ENCODE assay signal across 23 cellular contexts in genomic region chr3:4666078-4666477, GRCh38.
"Had no signal": no experiment of that assay in that cellular context is flagged by ENCODE, and none has a peak within 500 bp of the region (broad histone marks: within the 10 kb centered on the region; RNA-seq: fewer than 3 reads in every experiment).

No MANE protein-coding gene starts in this region.

- H3K36me3 ChIP-seq: SJSA1 had no signal

- H3K4me2 ChIP-seq: KMS-11 had no signal

- H3K27ac Mint-ChIP-seq: T-cell had no signal

- FAIRE-seq: HTR-8/SVneo, RCC 7860 had no signal

- DNase-seq: Kasumi-1, MM.1S, NCI-H1092 treated with DMSO at 0.1 percent for 48 hours, NCI-H1436, NCI-H187, NCI-H2029, NCI-H2081 treated with DMSO at 0.1 percent for 48 hours, NCI-H226, NCI-H446, NCI-H510A, NCI-H524 treated with DMSO at 0.1 percent for 48 hours, NCI-H69, NCI-H774, Right ventricle myocardium superior, SIG-M5, SW 1271, T-cell had no signal

- H3K9ac ChIP-seq: KMS-11 had no signal

- H3K9me3 ChIP-seq: SJSA1 had no signal

- H3K4me1 Mint-ChIP-seq: T-cell had no signal

- H3K27ac ChIP-seq: HL-60, KMS-11, SJSA1, SK-N-MC had no signal

- ATAC-seq: T-cell had no signal

- H3K27me3 Mint-ChIP-seq: T-cell had no signal

- H3K27me3 ChIP-seq: SJSA1 had no signal

- H3K4me1 ChIP-seq: SJSA1 had no signal

- H3K4me3 Mint-ChIP-seq: T-cell had no signal

- H3K4me3 ChIP-seq: SJSA1, SK-N-MC had no signal

- H3K9me3 Mint-ChIP-seq: T-cell had no signal
